Comparison of ENCODE assay signal across 28 cellular contexts in genomic region chr3:61915296-61915695, GRCh38.
"Had no signal": no experiment of that assay in that cellular context is flagged by ENCODE, and none has a peak within 500 bp of the region (broad histone marks: within the 10 kb centered on the region; RNA-seq: fewer than 3 reads in every experiment).

No MANE protein-coding gene starts in this region.

- H3K27ac ChIP-seq: neural progenitor cell, neutrophil, parathyroid adenoma, right atrium auricular region, right lobe of liver, tibial nerve had no signal

- H3K27me3 ChIP-seq: neural progenitor cell, neutrophil, right atrium auricular region, right lobe of liver, tibial nerve, uterus had no signal

- H3K4me3 Mint-ChIP-seq: naive thymus-derived CD4-positive, alpha-beta T cell; natural killer cell treated with Interleukin-12 subunit alpha and Interleukin-12 subunit beta and Interleukin-15 and Interleukin-18, amount 100 ng/mL, for 72 hours; neural progenitor cell; stimulated activated memory B cell treated with anti-CD40 and anti-IgM and Interleukin-4, amounts not matched to agents 10 μg/mL and 1 μg/mL and 100 μg/mL, for 72 hours; stimulated activated naive CD8-positive, alpha-beta T cell treated with anti-CD3 and anti-CD28 coated beads, Interleukin-15, amount 100 ng/mL, for 72 hours; type B pancreatic cell had no signal

- H3K4me2 ChIP-seq: neural progenitor cell, smooth muscle cell had no signal

- H3K9me3 ChIP-seq: left ventricle myocardium inferior, mucosa of descending colon, neutrophil, right atrium auricular region, right lobe of liver, tibial nerve, uterus had no signal

- FAIRE-seq: keratinocyte had no signal

- H2AFZ ChIP-seq: neural progenitor cell, parathyroid adenoma had no signal

- H3K9me3 Mint-ChIP-seq: stimulated activated memory B cell treated with anti-CD40 and anti-IgM and Interleukin-4, amounts not matched to agents 10 μg/mL and 1 μg/mL and 100 μg/mL, for 72 hours; stimulated activated naive CD8-positive, alpha-beta T cell treated with anti-CD3 and anti-CD28 coated beads, Interleukin-15, amount 100 ng/mL, for 72 hours; type B pancreatic cell had no signal

- H3K4me1 ChIP-seq: right lobe of liver, uterus had no signal

- DNase-seq: hippocampal formation; kidney glomerular epithelial cell; left cardiac atrium; left ventricle myocardium inferior; midbrain; mucosa of descending colon; naive thymus-derived CD4-positive, alpha-beta T cell; occipital lobe; right lobe of liver; stimulated activated CD4-positive, alpha-beta T cell treated with anti-CD3 and anti-CD28 coated beads, Interleukin-1b, Interleukin-23, amount 100 ng/mL, for 48 hours; stimulated activated CD4-positive, alpha-beta T cell treated with anti-CD3 and anti-CD28 coated beads, Interleukin-2, amount 100 ng/mL, for 48 hours; stimulated activated CD4-positive, alpha-beta T cell treated with anti-CD3 and anti-CD28 coated beads, Interleukin-4, amount 100 ng/mL, for 4 hours; stimulated activated CD8-positive, alpha-beta memory T cell treated with anti-CD3 and anti-CD28 coated beads, Interleukin-4, amount 100 ng/mL, for 48 hours; stimulated activated naive CD4-positive, alpha-beta T cell treated with Interleukin-2 at 50 U/mL for 16 hours; stimulated activated naive CD8-positive, alpha-beta T cell treated with anti-CD3 and anti-CD28 coated beads, Interleukin-15, amount 100 ng/mL, for 72 hours; substantia nigra; uterus had no signal

- H3K4me3 ChIP-seq: left ventricle myocardium inferior, lung, mucosa of descending colon, neural progenitor cell, right atrium auricular region, right lobe of liver, smooth muscle cell, tibial nerve, uterus had no signal

- ATAC-seq: left cardiac atrium; mucosa of descending colon; naive thymus-derived CD4-positive, alpha-beta T cell; natural killer cell treated with Interleukin-12 subunit alpha and Interleukin-12 subunit beta and Interleukin-15 and Interleukin-18, amount 100 ng/mL, for 72 hours; right lobe of liver; stimulated activated memory B cell treated with anti-CD40 and anti-IgM and Interleukin-4, amounts not matched to agents 10 μg/mL and 1 μg/mL and 100 μg/mL, for 72 hours; stimulated activated naive CD8-positive, alpha-beta T cell treated with anti-CD3 and anti-CD28 coated beads, Interleukin-15, amount 100 ng/mL, for 72 hours had no signal

- H3K9ac ChIP-seq: neural progenitor cell, parathyroid adenoma had no signal

- H3K36me3 Mint-ChIP-seq: naive thymus-derived CD4-positive, alpha-beta T cell; natural killer cell treated with Interleukin-12 subunit alpha and Interleukin-12 subunit beta and Interleukin-15 and Interleukin-18, amount 100 ng/mL, for 72 hours; stimulated activated memory B cell treated with anti-CD40 and anti-IgM and Interleukin-4, amounts not matched to agents 10 μg/mL and 1 μg/mL and 100 μg/mL, for 72 hours had no signal

- H3K36me3 ChIP-seq: left ventricle myocardium inferior, neural progenitor cell, neutrophil, right atrium auricular region, right lobe of liver, tibial nerve, uterus had no signal

- H3K27ac Mint-ChIP-seq: naive thymus-derived CD4-positive, alpha-beta T cell; natural killer cell treated with Interleukin-12 subunit alpha and Interleukin-12 subunit beta and Interleukin-15 and Interleukin-18, amount 100 ng/mL, for 72 hours; neural progenitor cell; stimulated activated memory B cell treated with anti-CD40 and anti-IgM and Interleukin-4, amounts not matched to agents 10 μg/mL and 1 μg/mL and 100 μg/mL, for 72 hours; stimulated activated naive CD8-positive, alpha-beta T cell treated with anti-CD3 and anti-CD28 coated beads, Interleukin-15, amount 100 ng/mL, for 72 hours had no signal

- H3K27me3 Mint-ChIP-seq: stimulated activated memory B cell treated with anti-CD40 and anti-IgM and Interleukin-4, amounts not matched to agents 10 μg/mL and 1 μg/mL and 100 μg/mL, for 72 hours; stimulated activated naive CD8-positive, alpha-beta T cell treated with anti-CD3 and anti-CD28 coated beads, Interleukin-15, amount 100 ng/mL, for 72 hours had no signal

- H3K4me1 Mint-ChIP-seq: stimulated activated naive CD8-positive, alpha-beta T cell treated with anti-CD3 and anti-CD28 coated beads, Interleukin-15, amount 100 ng/mL, for 72 hours had no signal
